18 cellular contexts compared by ENCODE assay signal in the genomic region with DNA sequence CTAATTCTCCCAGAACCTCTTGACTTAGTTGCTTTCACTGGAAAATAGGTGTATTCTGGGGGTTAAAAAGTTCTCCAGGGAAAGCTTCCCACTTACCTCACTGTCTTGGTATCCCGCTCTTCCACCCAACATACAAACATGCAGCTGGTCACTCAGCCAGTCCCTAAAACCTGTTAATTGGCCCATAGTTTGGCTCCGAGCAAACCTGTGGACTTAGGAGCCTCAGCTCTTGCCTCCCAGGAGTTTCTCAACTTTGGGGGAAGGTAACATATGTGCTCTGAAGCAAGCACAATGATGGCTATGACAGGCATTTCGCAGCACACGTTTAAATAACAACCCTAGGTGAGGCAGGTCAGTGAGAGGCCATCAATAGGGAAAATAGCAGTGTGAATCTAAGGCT. TPM values are rescaled to one million over a fixed set of nuclear protein-coding genes. Genes with fewer than 3 reads are reported as not detected.
DNase-seq lines count a peak whose midpoint lies in the region; ATAC-seq, FAIRE-seq and TF ChIP-seq lines count a peak whose summit lies in the region.
"Had no signal": no experiment of that assay in that cellular context is flagged by ENCODE, and none has a peak within 500 bp of the region (broad histone marks: within the 10 kb centered on the region; RNA-seq: fewer than 3 reads in every experiment).

No MANE protein-coding gene starts in this region.

- H3K27me3 ChIP-seq in HepG2 (ENCODE audit: control insufficient read depth in 1 of 2, insufficient read depth in 2 of 2, low read length in 2 of 2) (peaks cover 3 to 4% of the 10 kb centered on the region in 2 experiments; a peak in 2 of 5 replicates), right lobe of liver (no peaks in the 10 kb centered on the region), mesenchymal stem cell (ENCODE audit: control insufficient read depth in 1 of 2, insufficient read depth in 1 of 2, low read length in 2 of 2) (no peaks in the 10 kb centered on the region), adrenal gland (no peaks in the 10 kb centered on the region)
- H3K27me3 ChIP-seq: BLaER1 treated with 17β-estradiol and CSF1 and Interleukin-3, amounts not matched to agents 10 nM and 100 nM had no signal

- no peaks in the 10 kb centered on the region for H3K27me3 Mint-ChIP-seq in stimulated activated memory B cell treated with anti-CD40 and anti-IgM and Interleukin-4, amounts not matched to agents 10 μg/mL and 1 μg/mL and 100 μg/mL, for 72 hours
- H3K27me3 Mint-ChIP-seq in CD14-positive monocyte (ENCODE audit: low read depth in 3 of 3), result peaks cover 0 to 2% (median 1%) of the 10 kb centered on the region in 3 donors
- H3K27me3 Mint-ChIP-seq: CD4-positive, alpha-beta T cell had no signal

- H4K91ac ChIP-seq in mesenchymal stem cell (ENCODE audit: low read length), result no peak overlapping the region

- H3K36me3 ChIP-seq in HepG2 (replicated peaks in 1 of 2; ENCODE audit: control insufficient read depth in 1 of 2, insufficient read depth in 2 of 2, low read length in 2 of 2) (no peaks in the 10 kb centered on the region), right lobe of liver (no peaks in the 10 kb centered on the region), mesenchymal stem cell (ENCODE audit: control insufficient read depth in 1 of 2, insufficient read depth in 2 of 2, low read depth in 1 of 2, low read length in 2 of 2) (no peaks in the 10 kb centered on the region), adrenal gland (replicated peaks in 1 of 2) (no peaks in the 10 kb centered on the region)
- H3K36me3 ChIP-seq: BLaER1 treated with 17β-estradiol and CSF1 and Interleukin-3, amounts not matched to agents 10 nM and 100 nM had no signal

- H3K4ac ChIP-seq in mesenchymal stem cell (ENCODE audit: low read depth in 1 of 2, low read length in 2 of 2), result no peak overlapping the region

- H2BK5ac ChIP-seq in mesenchymal stem cell (ENCODE audit: low read depth, low read length, poor library complexity, severe bottlenecking), result no peak overlapping the region

- no peak for FAIRE-seq in HepG2 (lab: Jason Lieb, UNC)
- FAIRE-seq: GM19239, HTR-8/SVneo had no signal

- DNase-seq in HepG2 (ENCODE audit: low spot score), result no peak
- no peak for DNase-seq in right lobe of liver
- DNase-seq in astrocyte of the hippocampus (ENCODE audit: low read depth, low spot score), result peak; percentile 41
- DNase-seq in mesenchymal stem cell, result no peak
- DNase-seq in NCI-H510A (lab: John Stamatoyannopoulos, UW), result no peak
- DNase-seq in CD14-positive monocyte (ENCODE audit: low spot score), result no peak
- no peak for DNase-seq in adrenal gland
- DNase-seq: 8988T; Calu3; CD4-positive, alpha-beta T cell; DMS 273 treated with DMSO at 0.1 percent for 48 hours; GDM1; HCEC 1CT; HFFc6 had no signal

- POLR2A ChIA-PET in HepG2 (lab: Yijun Ruan, JAX), result no interaction called here

- H3K9ac ChIP-seq in HepG2 (ENCODE audit: insufficient read depth, low read depth, low read length), result no peak overlapping the region
- H3K9ac ChIP-seq in mesenchymal stem cell (ENCODE audit: low read length), result no peak overlapping the region
- H3K9ac ChIP-seq: BLaER1 treated with 17β-estradiol and CSF1 and Interleukin-3, amounts not matched to agents 10 nM and 100 nM had no signal

- H3K27ac Mint-ChIP-seq in stimulated activated memory B cell treated with anti-CD40 and anti-IgM and Interleukin-4, amounts not matched to agents 10 μg/mL and 1 μg/mL and 100 μg/mL, for 72 hours, result no peak overlapping the region
- peak overlapping the region in 1 of 7 donors; percentile 45 for H3K27ac Mint-ChIP-seq in CD14-positive monocyte
- H3K27ac Mint-ChIP-seq: CD4-positive, alpha-beta T cell had no signal

- peak overlapping the region; percentile 32; the same call in 1 of the 2 replicates for H3K4me2 ChIP-seq in HepG2 (ENCODE audit: low read depth, low read length)
- no peak overlapping the region for H3K4me2 ChIP-seq in mesenchymal stem cell (ENCODE audit: low read length, poor library complexity, severe bottlenecking)
- H3K4me2 ChIP-seq: BLaER1 treated with 17β-estradiol and CSF1 and Interleukin-3, amounts not matched to agents 10 nM and 100 nM had no signal

- in situ Hi-C loops in HepG2 (cut with HindIII; ENCODE audit: extremely low pct_ligation_motif_present, low pct_unique_long_range_greater_than_20kb), result loop anchor here (25.0 kb wide), 1 partner anchor 463 kb away; no protein-coding TSS in a partner anchor

- no peak for TF ChIP-seq EP300 in HepG2 (IDR thresholded peaks at IDR 0.05; ENCODE audit: low read depth in 2 of 2, low read length in 2 of 2)
- no peak for TF ChIP-seq EP300 in HepG2 (CRISPR knock-in tag; IDR thresholded peaks at IDR 0.05; ENCODE audit: borderline replicate concordance)

- H3K27ac ChIP-seq in HepG2 (ENCODE audit: extremely low read length, insufficient read depth, low read length) (no peak overlapping the region), right lobe of liver (no peak overlapping the region), mesenchymal stem cell (ENCODE audit: low read length, poor library complexity, severe bottlenecking) (no peak overlapping the region), adrenal gland (no peak overlapping the region)
- H3K27ac ChIP-seq: BLaER1 treated with 17β-estradiol and CSF1 and Interleukin-3, amounts not matched to agents 10 nM and 100 nM had no signal

- no peaks in the 10 kb centered on the region for H4K20me1 ChIP-seq in HepG2 (ENCODE audit: insufficient read depth, low read length)
- H4K20me1 ChIP-seq: BLaER1 treated with 17β-estradiol and CSF1 and Interleukin-3, amounts not matched to agents 10 nM and 100 nM had no signal

- H3K79me1 ChIP-seq in mesenchymal stem cell (replicated peaks; ENCODE audit: low read length, poor library complexity, severe bottlenecking), result no peaks in the 10 kb centered on the region

- no peak overlapping the region for H2BK12ac ChIP-seq in mesenchymal stem cell (ENCODE audit: low read length in 2 of 2)

- TF ChIP-seq POLR2A in HepG2 (IDR thresholded peaks at IDR 0.05; ENCODE audit: insufficient read depth in 1 of 2, low read depth in 2 of 2, low read length in 2 of 2) (no peak), right lobe of liver (IDR thresholded peaks at IDR 0.05) (no peak), adrenal gland (IDR thresholded peaks at IDR 0.05) (no peak)

- ATAC-seq in HepG2 (no peak; the same call in 1 of the 3 replicates), right lobe of liver (no peak)
- ATAC-seq in stimulated activated memory B cell treated with anti-CD40 and anti-IgM and Interleukin-4, amounts not matched to agents 10 μg/mL and 1 μg/mL and 100 μg/mL, for 72 hours, result no peak

- no peak overlapping the region for H2AFZ ChIP-seq in HepG2 (ENCODE audit: low read length)
- no peak overlapping the region for H2AFZ ChIP-seq in mesenchymal stem cell (ENCODE audit: low read depth, low read length)

- no peak overlapping the region for H3K18ac ChIP-seq in mesenchymal stem cell (ENCODE audit: low read depth in 1 of 2, low read length in 2 of 2)

- no peaks in the 10 kb centered on the region for H3K79me2 ChIP-seq in HepG2 (ENCODE audit: insufficient read depth, low read length)

- no peak overlapping the region for H4K8ac ChIP-seq in mesenchymal stem cell (ENCODE audit: low read length)

- no peaks in the 10 kb centered on the region for H3K36me3 Mint-ChIP-seq in stimulated activated memory B cell treated with anti-CD40 and anti-IgM and Interleukin-4, amounts not matched to agents 10 μg/mL and 1 μg/mL and 100 μg/mL, for 72 hours
- no peaks in the 10 kb centered on the region for H3K36me3 Mint-ChIP-seq in CD14-positive monocyte

- no peak overlapping the region for H2BK15ac ChIP-seq in mesenchymal stem cell (ENCODE audit: low read depth, poor library complexity, severe bottlenecking)

- no peaks in the 10 kb centered on the region for H3K9me3 ChIP-seq in HepG2 (ENCODE audit: low read length)
- H3K9me3 ChIP-seq in right lobe of liver, result no peaks in the 10 kb centered on the region
- no peaks in the 10 kb centered on the region for H3K9me3 ChIP-seq in mesenchymal stem cell (ENCODE audit: control insufficient read depth, low read length)
- no peaks in the 10 kb centered on the region for H3K9me3 ChIP-seq in adrenal gland (replicated peaks in 1 of 3)

- whole genome bisulfite sequencing in HepG2 (ENCODE audit: low lambda C conversion rate), result 16% methylated on average over 4 of the region's 4 CpGs
- WGBS in right lobe of liver (ENCODE audit: insufficient coverage, low coverage, low lambda C conversion rate, missing lambda C conversion rate), result 65% methylated on average over 2 of the region's 4 CpGs
- 91% methylated on average over 4 of the region's 4 CpGs for WGBS in mesenchymal stem cell
- 87 to 95% (median 91%) methylated on average over 4 of the region's 4 CpGs for WGBS in adrenal gland, 4 donors

- BruUV-seq in HepG2 (replicated peaks; lab: Mats Ljungman, UMichigan), result no TSS peak

- no peak for TF ChIP-seq RAD21 in HepG2 (CRISPR knock-in tag; IDR thresholded peaks at IDR 0.05)

- H3K4me1 Mint-ChIP-seq in stimulated activated memory B cell treated with anti-CD40 and anti-IgM and Interleukin-4, amounts not matched to agents 10 μg/mL and 1 μg/mL and 100 μg/mL, for 72 hours, result no peaks in the 10 kb centered on the region
- H3K4me1 Mint-ChIP-seq in CD14-positive monocyte, result peaks cover 7% of the 10 kb centered on the region

- H2BK120ac ChIP-seq in mesenchymal stem cell (ENCODE audit: low read depth, low read length), result no peak overlapping the region

- peak overlapping the region; percentile 51 for H2AK5ac ChIP-seq in mesenchymal stem cell (ENCODE audit: low read length, severe bottlenecking)

- H3K14ac ChIP-seq in mesenchymal stem cell (ENCODE audit: low read length in 2 of 2), result no peak overlapping the region

- TF ChIP-seq CTCF in HepG2 (CRISPR knock-in tag; IDR thresholded peaks at IDR 0.05), result no peak
- TF ChIP-seq CTCF in right lobe of liver (IDR thresholded peaks at IDR 0.05), result no peak
- TF ChIP-seq CTCF in CD14-positive monocyte (IDR thresholded peaks at IDR 0.05), result no peak
- TF ChIP-seq CTCF in adrenal gland (IDR thresholded peaks at IDR 0.05), result no peak

- no peak overlapping the region for H3K4me3 ChIP-seq in HepG2 (replicated peaks in 1 of 3; ENCODE audit: insufficient read depth in 1 of 3, low read depth in 2 of 3, low read length in 3 of 3)
- no peak overlapping the region for H3K4me3 ChIP-seq in right lobe of liver
- H3K4me3 ChIP-seq in mesenchymal stem cell (ENCODE audit: insufficient read depth in 1 of 2, low read depth in 1 of 2, low read length in 2 of 2), result no peak overlapping the region
- H3K4me3 ChIP-seq in adrenal gland, result no peak overlapping the region
- H3K4me3 ChIP-seq: BLaER1 treated with 17β-estradiol and CSF1 and Interleukin-3, amounts not matched to agents 10 nM and 100 nM had no signal

- CTCF ChIA-PET in HepG2 (lab: Yijun Ruan, JAX; ENCODE audit: low intra/inter-chr PET ratio, low total read pairs), result no interaction called here

- H3K4me3 Mint-ChIP-seq in stimulated activated memory B cell treated with anti-CD40 and anti-IgM and Interleukin-4, amounts not matched to agents 10 μg/mL and 1 μg/mL and 100 μg/mL, for 72 hours, result no peak overlapping the region
- H3K4me3 Mint-ChIP-seq in CD14-positive monocyte, result no peak overlapping the region
- H3K4me3 Mint-ChIP-seq: CD4-positive, alpha-beta T cell; HFFc6 had no signal

- H3K4me1 ChIP-seq in HepG2 (ENCODE audit: insufficient read depth, low read length) (peaks cover 17% of the 10 kb centered on the region; the same call in 1 of the 2 replicates), right lobe of liver (no peaks in the 10 kb centered on the region), mesenchymal stem cell (ENCODE audit: control insufficient read depth, insufficient read depth, low read depth, low read length) (peaks cover 8% of the 10 kb centered on the region), adrenal gland (replicated peaks in 1 of 2) (no peaks in the 10 kb centered on the region)
- H3K4me1 ChIP-seq: BLaER1 treated with 17β-estradiol and CSF1 and Interleukin-3, amounts not matched to agents 10 nM and 100 nM had no signal

- intact Hi-C loops in HepG2 (cut with micrococcal nuclease; ENCODE audit: unreplicated experiment), result no loop called here
- intact Hi-C loops in right lobe of liver (cut with DNase I), result no loop called here
- intact Hi-C loops in CD14-positive monocyte (cut with micrococcal nuclease), result no loop called here
- intact Hi-C loops in adrenal gland (cut with DNase I), result no loop called here

- H3K23ac ChIP-seq in mesenchymal stem cell (ENCODE audit: low read length in 2 of 2), result no peak overlapping the region

- H3K9me3 Mint-ChIP-seq in stimulated activated memory B cell treated with anti-CD40 and anti-IgM and Interleukin-4, amounts not matched to agents 10 μg/mL and 1 μg/mL and 100 μg/mL, for 72 hours, result no peaks in the 10 kb centered on the region
- H3K9me3 Mint-ChIP-seq in CD14-positive monocyte, result peaks cover 0 to 2% (median 0%) of the 10 kb centered on the region in 7 donors
- H3K9me3 Mint-ChIP-seq: CD4-positive, alpha-beta T cell had no signal

RNA-seq across cellular contexts. Expression of a gene that starts 25.8 kb away (rescaled TPM):
- total RNA-seq in HepG2 (2016; rRNA removed; fragmentation: Illumina TruSeq; extraction: Trizol) (32.2 and 33.7 TPM in 2 replicates), right lobe of liver (10 to 100 TPM; 32.8 to 46.1 (median 39.6) TPM), adrenal gland (100 to 1,000 TPM in 1 of 8 donors, 10 to 100 TPM in 7; 34.2 to 161 (median 50.2) TPM)
- 27.4 and 28.7 TPM in 2 replicates for total RNA-seq in HepG2 (2016; cell fraction: cytosol; rRNA removed; fragmentation: Illumina TruSeq; extraction: Trizol; ENCODE audit: low read depth)
- total RNA-seq in HepG2 (2016; cell fraction: insoluble cytoplasmic fraction; rRNA removed; fragmentation: Illumina TruSeq; extraction: Trizol), result 27.5 and 33.1 TPM in 2 replicates
- 39.7 and 47.6 TPM in 2 replicates for total RNA-seq in HepG2 (2016; cell fraction: membrane; rRNA removed; fragmentation: Illumina TruSeq; extraction: Trizol)
- 42.0 and 44.0 TPM in 2 replicates for total RNA-seq in HepG2 (2016; cell fraction: nucleus; rRNA removed; fragmentation: Illumina TruSeq; extraction: Trizol)
- polyA plus RNA-seq in HepG2 (2011; rRNA removed) (9.9 and 13.5 TPM in 2 replicates), CD14-positive monocyte (10 to 100 TPM; 30.9 to 31.7 TPM), adrenal gland (10 to 100 TPM; 34.9 to 76.8 (median 39.4) TPM)
- 7.4 and 9.3 TPM in 2 replicates for polyA plus RNA-seq in HepG2 (2011; cell fraction: cytosol; rRNA removed)
- 9.5 and 9.8 TPM in 2 replicates for polyA plus RNA-seq in HepG2 (2011; cell fraction: nucleus; rRNA removed)
- polyA plus RNA-seq in HepG2 (2012), result 18.5 and 20.9 TPM in 2 replicates
- polyA plus RNA-seq in HepG2 (2016; cell fraction: cytosol; fragmentation: Illumina TruSeq; extraction: Trizol; ENCODE audit: low read depth), result 22.9 and 27.7 TPM in 2 replicates
- 32.7 and 34.9 TPM in 2 replicates for polyA plus RNA-seq in HepG2 (2016; cell fraction: insoluble cytoplasmic fraction; fragmentation: Illumina TruSeq; extraction: Trizol; ENCODE audit: low read depth)
- 31.3 and 34.7 TPM in 2 replicates for polyA plus RNA-seq in HepG2 (2016; cell fraction: membrane; fragmentation: Illumina TruSeq; extraction: Trizol; ENCODE audit: low read depth)
- polyA plus RNA-seq in HepG2 (2016; cell fraction: nucleus; fragmentation: Illumina TruSeq; extraction: Trizol; ENCODE audit: insufficient read depth, low read depth), result 35.0 and 37.3 TPM in 2 replicates
- polyA minus RNA-seq in HepG2 (2011; rRNA and poly(A)+ RNA removed; ENCODE audit: low replicate concordance), result 10.3 and 20.6 TPM in 2 replicates
- polyA minus RNA-seq in HepG2 (2011; cell fraction: cytosol; rRNA and poly(A)+ RNA removed), result 10.3 and 12.0 TPM in 2 replicates
- polyA minus RNA-seq in HepG2 (2011; cell fraction: nucleus; rRNA and poly(A)+ RNA removed), result 69.1 and 70.6 TPM in 2 replicates
- polyA plus RNA-seq in mesenchymal stem cell (2013, experiment 1 of 2), result 50.9 TPM
- polyA plus RNA-seq in mesenchymal stem cell (2013, experiment 2 of 2), result 49.6 TPM

RNA-seq across cellular contexts. Expression of a gene that starts 42.9 kb away (rescaled TPM):
- total RNA-seq in HepG2 (2016; rRNA removed; fragmentation: Illumina TruSeq; extraction: Trizol) (92.1 and 136 TPM in 2 replicates), right lobe of liver (10 to 100 TPM; 56.7 to 70.0 (median 62.3) TPM), adrenal gland (100 to 1,000 TPM in 3 of 8 donors, 10 to 100 TPM in 5; 62.5 to 114 (median 92.0) TPM)
- 30.4 and 34.1 TPM in 2 replicates for total RNA-seq in HepG2 (2016; cell fraction: cytosol; rRNA removed; fragmentation: Illumina TruSeq; extraction: Trizol; ENCODE audit: low read depth)
- total RNA-seq in HepG2 (2016; cell fraction: insoluble cytoplasmic fraction; rRNA removed; fragmentation: Illumina TruSeq; extraction: Trizol), result 91.2 and 133 TPM in 2 replicates
- total RNA-seq in HepG2 (2016; cell fraction: membrane; rRNA removed; fragmentation: Illumina TruSeq; extraction: Trizol), result 66.7 and 85.3 TPM in 2 replicates
- total RNA-seq in HepG2 (2016; cell fraction: nucleus; rRNA removed; fragmentation: Illumina TruSeq; extraction: Trizol), result 121 and 139 TPM in 2 replicates
- polyA plus RNA-seq in HepG2 (2011; rRNA removed) (18.4 and 25.7 TPM in 2 replicates), CD14-positive monocyte (1 to 10 TPM in 1 of 2 donors, under 1 TPM in 1; 0.75 to 4.6 TPM), adrenal gland (100 to 1,000 TPM in 1 of 3 donors, 10 to 100 TPM in 2; 24.2 to 104 (median 52.0) TPM)
- 8.0 and 12.9 TPM in 2 replicates for polyA plus RNA-seq in HepG2 (2011; cell fraction: cytosol; rRNA removed)
- 15.2 and 17.6 TPM in 2 replicates for polyA plus RNA-seq in HepG2 (2011; cell fraction: nucleus; rRNA removed)
- 39.9 and 55.4 TPM in 2 replicates for polyA plus RNA-seq in HepG2 (2012)
- 2.8 and 3.7 TPM in 2 replicates for polyA plus RNA-seq in HepG2 (2016; cell fraction: cytosol; fragmentation: Illumina TruSeq; extraction: Trizol; ENCODE audit: low read depth)
- 83.2 and 88.8 TPM in 2 replicates for polyA plus RNA-seq in HepG2 (2016; cell fraction: insoluble cytoplasmic fraction; fragmentation: Illumina TruSeq; extraction: Trizol; ENCODE audit: low read depth)
- polyA plus RNA-seq in HepG2 (2016; cell fraction: membrane; fragmentation: Illumina TruSeq; extraction: Trizol; ENCODE audit: low read depth), result 12.0 and 14.4 TPM in 2 replicates
- polyA plus RNA-seq in HepG2 (2016; cell fraction: nucleus; fragmentation: Illumina TruSeq; extraction: Trizol; ENCODE audit: insufficient read depth, low read depth), result 110 and 121 TPM in 2 replicates
- 27.8 and 31.8 TPM in 2 replicates for polyA minus RNA-seq in HepG2 (2011; rRNA and poly(A)+ RNA removed; ENCODE audit: low replicate concordance)
- 44.8 and 48.6 TPM in 2 replicates for polyA minus RNA-seq in HepG2 (2011; cell fraction: cytosol; rRNA and poly(A)+ RNA removed)
- 153 and 159 TPM in 2 replicates for polyA minus RNA-seq in HepG2 (2011; cell fraction: nucleus; rRNA and poly(A)+ RNA removed)
- polyA plus RNA-seq in mesenchymal stem cell (2013, experiment 1 of 2), result 75.0 TPM
- 75.6 TPM for polyA plus RNA-seq in mesenchymal stem cell (2013, experiment 2 of 2)
